Comparison of ENCODE assay signal across 21 cellular contexts in the genomic region with DNA sequence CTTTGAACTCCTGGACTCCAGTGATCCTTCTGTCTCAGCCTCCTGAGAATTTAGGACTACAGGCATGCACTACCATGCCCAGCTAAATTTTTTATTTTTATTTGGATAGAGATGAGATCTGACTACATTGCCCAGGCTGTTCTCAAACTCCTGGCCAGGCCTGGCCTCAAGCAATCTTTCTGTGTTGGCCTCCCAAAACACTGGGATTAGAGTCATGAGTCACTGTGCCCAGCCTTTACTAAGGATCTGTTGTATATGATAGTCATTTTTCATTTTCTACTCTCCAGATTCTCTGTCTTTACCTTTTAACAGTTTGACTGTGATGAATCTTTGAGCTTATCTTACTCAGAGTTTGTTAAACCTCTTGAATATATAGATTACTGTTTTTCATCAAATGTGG.
DNase-seq lines count a peak whose midpoint lies in the region; TF ChIP-seq lines count a peak whose summit lies in the region.
"Had no signal": no experiment of that assay in that cellular context is flagged by ENCODE, and none has a peak within 500 bp of the region (broad histone marks: within the 10 kb centered on the region; RNA-seq: fewer than 3 reads in every experiment).

No MANE protein-coding gene starts in this region.

- no peaks in the 10 kb centered on the region for H3K9me2 ChIP-seq in MM.1S (replicated peaks; ENCODE audit: insufficient read depth, low read length)

- H3K79me2 ChIP-seq in MM.1S (ENCODE audit: low read length): no peaks in the 10 kb centered on the region

- H3K27ac ChIP-seq in MM.1S (ENCODE audit: low read length): no peak overlapping the region
- H3K27ac ChIP-seq in colonic mucosa: no peak overlapping the region
- H3K27ac ChIP-seq: esophagus muscularis mucosa, left ventricle myocardium inferior, thoracic aorta had no signal

- intact Hi-C loops in colonic mucosa (cut with DNase I): no loop called here

- H3K9me3 ChIP-seq in adipocyte (ENCODE audit: control insufficient read depth, low read length) (peaks cover 5% of the 10 kb centered on the region), MM.1S (replicated peaks; ENCODE audit: insufficient read depth, low read length) (no peaks in the 10 kb centered on the region), colonic mucosa (no peaks in the 10 kb centered on the region)
- H3K9me3 ChIP-seq: mucosa of descending colon, thoracic aorta had no signal

- no peak overlapping the region; the same call in 1 of the 2 replicates for H3K4me2 ChIP-seq in MM.1S (ENCODE audit: low read depth, low read length)

- peaks cover under 1% of the 10 kb centered on the region for H3K4me1 ChIP-seq in adipocyte (ENCODE audit: control insufficient read depth, insufficient read depth, low read length)
- no peaks in the 10 kb centered on the region for H3K4me1 ChIP-seq in MM.1S (ENCODE audit: low read length)
- H3K4me1 ChIP-seq in colonic mucosa: no peaks in the 10 kb centered on the region
- H3K4me1 ChIP-seq: esophagus muscularis mucosa, left ventricle myocardium inferior had no signal

- H2AFZ ChIP-seq in MM.1S (ENCODE audit: low read length): no peak overlapping the region

- no peak for TF ChIP-seq CTCF in MM.1S (IDR thresholded peaks at IDR 0.05; ENCODE audit: low read length)
- no peak for TF ChIP-seq CTCF in colonic mucosa (IDR thresholded peaks at IDR 0.05)

- no peaks in the 10 kb centered on the region for H3F3A ChIP-seq in MM.1S (ENCODE audit: insufficient read depth, low read length)

- DNase-seq in EH (ENCODE audit: low read depth) (peak; percentile 49), HS-27A (ENCODE audit: low read depth) (peak; percentile 7), adipocyte (ENCODE audit: low read depth) (peak; percentile 45), iris pigment epithelial cell (ENCODE audit: low read depth) (peak; percentile 61), COR-L47 (lab: John Stamatoyannopoulos, UW) (no peak), COLO668 (lab: John Stamatoyannopoulos, UW; ENCODE audit: unreplicated experiment) (no peak), MM.1S (no peak), colonic mucosa (no peak)
- DNase-seq: activated B cell treated with CpG ODN at 0.5 μM for 24 hours; activated CD8-positive, alpha-beta memory T cell treated with anti-CD3 and anti-CD28 coated beads for 24 hours; amygdala; head of caudate nucleus; Kasumi-1; left ventricle myocardium inferior; mucosa of descending colon; NCI-H2107; NCI-H524 treated with DMSO at 0.1 percent for 48 hours; right cardiac atrium; SIG-M5 had no signal

- H3K36me3 ChIP-seq in adipocyte (ENCODE audit: control insufficient read depth, insufficient read depth, low read length, severe bottlenecking) (no peaks in the 10 kb centered on the region), MM.1S (replicated peaks; ENCODE audit: insufficient read depth, low read length) (no peaks in the 10 kb centered on the region), colonic mucosa (no peaks in the 10 kb centered on the region)
- H3K36me3 ChIP-seq: esophagus muscularis mucosa, left ventricle myocardium inferior, thoracic aorta had no signal

- no peaks in the 10 kb centered on the region for H4K20me1 ChIP-seq in MM.1S (ENCODE audit: insufficient read depth, low read length)

- H3K9ac ChIP-seq in adipocyte (ENCODE audit: low read length) (no peak overlapping the region), MM.1S (ENCODE audit: low read length) (no peak overlapping the region), colonic mucosa (ENCODE audit: low read depth in 2 of 2, low read length in 2 of 2) (no peak overlapping the region)

- H3K4me3 ChIP-seq in adipocyte (ENCODE audit: low read length) (no peak overlapping the region), MM.1S (ENCODE audit: low read length) (no peak overlapping the region), colonic mucosa (no peak overlapping the region)
- H3K4me3 ChIP-seq: esophagus muscularis mucosa, left ventricle myocardium inferior, mucosa of descending colon had no signal

- no peaks in the 10 kb centered on the region for H3K27me3 ChIP-seq in adipocyte (replicated peaks; ENCODE audit: control insufficient read depth, insufficient read depth, low read length)
- no peaks in the 10 kb centered on the region for H3K27me3 ChIP-seq in MM.1S (replicated peaks; ENCODE audit: insufficient read depth, low read length)
- no peaks in the 10 kb centered on the region for H3K27me3 ChIP-seq in colonic mucosa
- H3K27me3 ChIP-seq: esophagus muscularis mucosa had no signal

Comparison
In these comparisons a context has a peak if more than half of its experiments do, and no peak if none do; other contexts are left out.
1. DNase-seq: peak in EH (single experiment), HS-27A (single experiment), adipocyte (single experiment) and iris pigment epithelial cell (single experiment); none in COR-L47 (single experiment), COLO668 (single experiment), MM.1S (single experiment) and colonic mucosa (single experiment).